Comparison of ENCODE assay signal across 13 cellular contexts in the genomic region with DNA sequence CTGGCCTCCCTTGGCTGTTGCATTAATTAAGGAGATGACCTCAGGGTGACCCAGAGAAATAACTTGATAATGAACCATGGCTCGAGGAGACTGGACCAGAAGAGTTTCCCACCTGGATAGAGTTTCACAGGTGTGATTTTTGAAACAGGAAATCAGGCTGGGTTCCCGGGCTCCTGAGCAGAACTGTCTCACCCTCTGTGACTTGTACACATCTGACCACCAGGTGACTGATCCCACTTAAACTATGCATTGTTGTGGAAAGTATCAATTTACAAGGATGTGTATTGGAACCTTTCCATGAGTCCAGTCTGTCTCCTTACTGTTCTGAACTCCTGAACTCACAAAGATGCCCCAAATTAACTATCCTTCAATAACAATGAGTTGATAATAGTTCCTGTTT.
DNase-seq lines count a peak whose midpoint lies in the region; ATAC-seq, FAIRE-seq and TF ChIP-seq lines count a peak whose summit lies in the region.
"Had no signal": no experiment of that assay in that cellular context is flagged by ENCODE, and none has a peak within 500 bp of the region (broad histone marks: within the 10 kb centered on the region; RNA-seq: fewer than 3 reads in every experiment).

No MANE protein-coding gene starts in this region.

- H3K23ac ChIP-seq in mesendoderm (ENCODE audit: low read length): no peak overlapping the region

- no peaks in the 10 kb centered on the region for H3K79me1 ChIP-seq in mesendoderm (ENCODE audit: low read length)

- H4K8ac ChIP-seq in mesendoderm (ENCODE audit: low read depth, low read length): no peak overlapping the region

- H2BK15ac ChIP-seq in mesendoderm (replicated peaks; ENCODE audit: low read depth): no peak overlapping the region

- H3K9ac ChIP-seq in mesendoderm (ENCODE audit: low read length): no peak overlapping the region

- TF ChIP-seq POLR2A in ovary (IDR thresholded peaks at IDR 0.05): no peak

- ATAC-seq in GM18868 (IDR thresholded peaks at IDR 0.05; ENCODE audit: unreplicated experiment): no peak

- no peak overlapping the region for H2BK5ac ChIP-seq in mesendoderm (ENCODE audit: low read length)

- no peaks in the 10 kb centered on the region for H3K79me2 ChIP-seq in mesendoderm (ENCODE audit: control insufficient read depth, insufficient read depth, low read length)

- no peak overlapping the region for H3K4ac ChIP-seq in mesendoderm (ENCODE audit: low read depth, low read length)

- no peak overlapping the region for H2BK120ac ChIP-seq in mesendoderm (ENCODE audit: low read depth, low read length)

- no peak overlapping the region for H2AK5ac ChIP-seq in mesendoderm (ENCODE audit: low read length)

- no peak overlapping the region for H4K5ac ChIP-seq in mesendoderm (ENCODE audit: low read length)

- H3K4me1 ChIP-seq in mesendoderm (ENCODE audit: control insufficient read depth, low read depth, low read length) (no peaks in the 10 kb centered on the region), ovary (ENCODE audit: insufficient read depth) (peaks cover 4% of the 10 kb centered on the region)

- intact Hi-C loops in ovary (cut with DNase I): loop anchor here (5.0 to 10.0 kb wide), 4 partner anchors 134 to 562 kb away; no protein-coding TSS in a partner anchor

- H3K27me3 ChIP-seq in bronchial epithelial cell (ENCODE audit: control insufficient read depth, insufficient read depth, low read length) (no peaks in the 10 kb centered on the region), mesendoderm (ENCODE audit: insufficient read depth, low read length, poor library complexity) (no peaks in the 10 kb centered on the region), ovary (no peaks in the 10 kb centered on the region)

- no peak overlapping the region for H3K4me2 ChIP-seq in mesendoderm (ENCODE audit: low read length)

- in situ Hi-C loops in GM13976 (cut with MboI; ENCODE audit: low sequenced_read_pairs, unreplicated experiment): loop anchor here (5.0 kb wide), 2 partner anchors 137 to 547 kb away; no protein-coding TSS in a partner anchor

- no peak overlapping the region for H3K56ac ChIP-seq in mesendoderm (ENCODE audit: low read length)

- peak; percentile 21 for DNase-seq in ELF-1 (ENCODE audit: low read depth, low spot score)
- DNase-seq in NCI-H2029 treated with DMSO at 0.1 percent for 48 hours (lab: John Stamatoyannopoulos, UW): peak; percentile 7
- peak; percentile 69 for DNase-seq in bronchial epithelial cell (ENCODE audit: low read depth)
- peak; percentile 56 for DNase-seq in mesendoderm
- DNase-seq in GM13976 (ENCODE audit: low spot score): no peak
- DNase-seq in ovary: no peak
- no peak for DNase-seq in NCI-H2227 (lab: John Stamatoyannopoulos, UW; ENCODE audit: unreplicated experiment)
- DNase-seq: activated CD4-positive, alpha-beta memory T cell treated with anti-CD3 and anti-CD28 coated beads, Interleukin-2, amount 10 ng/mL, durations not matched to agents 7 days and 5 days; glutamatergic neuron; naive thymus-derived CD8-positive, alpha-beta T cell; SIG-M5; stimulated activated CD4-positive, alpha-beta T cell treated with anti-CD3 and anti-CD28 coated beads, Interleukin-2, amount 100 ng/mL, for 24 hours had no signal

- H3K18ac ChIP-seq in mesendoderm (ENCODE audit: low read length): no peak overlapping the region

- H3K9me3 ChIP-seq in ovary: no peaks in the 10 kb centered on the region

- no peak overlapping the region for H3K4me3 ChIP-seq in bronchial epithelial cell (ENCODE audit: low read depth, low read length)
- H3K4me3 ChIP-seq in mesendoderm (ENCODE audit: low read length): no peak overlapping the region
- no peak overlapping the region for H3K4me3 ChIP-seq in ovary

- no CpG with 5 or more reads among the region's 2 CpGs for WGBS in mesendoderm (ENCODE audit: extremely low coverage, insufficient coverage, low lambda C conversion rate)
- 73 to 75% (median 75%) methylated on average over 2 of the region's 2 CpGs for WGBS in ovary, 3 donors

- FAIRE-seq in bronchial epithelial cell (lab: Jason Lieb, UNC): no peak

- H3K36me3 ChIP-seq in bronchial epithelial cell (ENCODE audit: control insufficient read depth, insufficient read depth, low read length) (no peaks in the 10 kb centered on the region), mesendoderm (ENCODE audit: control insufficient read depth, insufficient read depth, low read length) (no peaks in the 10 kb centered on the region), ovary (no peaks in the 10 kb centered on the region)

- TF ChIP-seq CTCF in bronchial epithelial cell (IDR thresholded peaks at IDR 0.05; ENCODE audit: insufficient read depth, low read length, severe bottlenecking): peak; percentile 8
- no peak for TF ChIP-seq CTCF in GM13976 (IDR thresholded peaks at IDR 0.05; ENCODE audit: borderline replicate concordance, control extremely low read depth, extremely low read depth, insufficient read depth, missing control alignments)
- TF ChIP-seq CTCF in ovary (IDR thresholded peaks at IDR 0.05): no peak

- no peak overlapping the region for H3K27ac ChIP-seq in mesendoderm (ENCODE audit: low read depth, low read length)
- no peak overlapping the region for H3K27ac ChIP-seq in ovary

- no peak for TF ChIP-seq EP300 in ovary (IDR thresholded peaks at IDR 0.05)

Comparison
In these comparisons a context has a peak if more than half of its experiments do, and no peak if none do; other contexts are left out.
1. DNase-seq: peak in ELF-1 (single experiment), NCI-H2029 treated with DMSO at 0.1 percent for 48 hours (single experiment), bronchial epithelial cell (single experiment) and mesendoderm (single experiment); none in GM13976 (single experiment), ovary (0 of 5) and NCI-H2227 (single experiment).